ENCODE assay signal across 8 cellular contexts in the genomic region with DNA sequence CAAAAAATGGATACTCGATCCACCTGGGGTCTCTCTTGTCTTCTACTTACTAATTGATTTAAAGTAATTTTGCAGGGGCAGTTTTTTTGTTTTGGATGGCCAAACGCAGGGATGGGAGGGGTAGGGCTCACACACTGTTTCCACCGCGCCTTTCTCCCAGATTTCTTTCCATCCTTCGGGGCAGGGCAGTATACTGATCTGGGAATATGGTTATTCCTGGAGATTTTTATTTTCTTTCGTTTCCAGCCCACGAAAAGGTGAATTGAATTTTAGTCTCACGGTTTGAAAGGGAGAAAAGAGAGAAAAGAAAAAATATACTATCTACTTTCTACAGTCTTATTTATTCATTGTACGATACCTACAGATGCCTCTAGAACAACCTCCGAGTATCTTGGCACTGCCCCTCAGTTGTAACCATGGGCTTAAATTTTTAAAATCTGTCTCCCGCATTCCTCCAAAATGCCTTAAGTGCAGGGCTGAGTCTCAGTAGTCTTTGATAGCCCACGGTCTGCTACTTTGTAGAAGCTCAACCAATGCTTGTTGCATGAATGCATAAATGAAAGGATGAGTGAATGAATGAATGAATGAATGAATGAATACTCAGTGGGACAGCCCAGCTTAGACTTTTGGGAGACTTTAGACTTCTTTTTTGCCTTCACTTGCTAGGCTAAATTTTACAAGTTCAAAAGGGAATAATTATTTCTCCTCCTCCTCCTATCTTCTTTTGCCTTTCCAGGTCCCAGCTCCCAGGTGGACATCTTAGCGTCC. TPM values are rescaled to one million over a fixed set of nuclear protein-coding genes. Genes with fewer than 3 reads are reported as not detected.
A peak's percentile ranks its signal among the peaks of the same experiment; 100 is the strongest.
DNase-seq lines count a peak whose midpoint lies in the region; ATAC-seq, FAIRE-seq and TF ChIP-seq lines count a peak whose summit lies in the region.

No MANE protein-coding gene starts in this region.

- TF ChIP-seq EP300 in SK-N-SH (IDR thresholded peaks at IDR 0.05; ENCODE audit: borderline replicate concordance in 1 of 2, low read depth in 1 of 2, low read length in 1 of 2) (no peak), gastroesophageal sphincter (IDR thresholded peaks at IDR 0.05) (no peak)

- H3F3A ChIP-seq in SK-N-SH (replicated peaks; ENCODE audit: insufficient read depth) = peaks cover 24% of the 10 kb centered on the region

- H4K20me1 ChIP-seq in SK-N-SH (ENCODE audit: insufficient read depth) = no peaks in the 10 kb centered on the region

- no peaks in the 10 kb centered on the region for H3K79me2 ChIP-seq in SK-N-SH (ENCODE audit: insufficient read depth)

- 4% methylated on average over 13 of the region's 13 CpGs for WGBS in SK-N-SH (ENCODE audit: low lambda C conversion rate)
- WGBS in gastroesophageal sphincter (ENCODE audit: low coverage in 1 of 2), 2 donors = 9 to 12% methylated on average over 12 to 13 of the region's 13 CpGs
- 13 to 19% (median 15%) methylated on average over 13 of the region's 13 CpGs for WGBS in spleen, 5 donors

- H2AFZ ChIP-seq in SK-N-SH (ENCODE audit: low read depth) = peak overlapping the region; percentile 56; the same call in 1 of the 2 replicates

- TF ChIP-seq POLR2A in gastroesophageal sphincter (IDR thresholded peaks at IDR 0.05) (no peak), spleen (IDR thresholded peaks at IDR 0.05) (no peak)

- POLR2A ChIA-PET in SK-N-SH (lab: Yijun Ruan, JAX) = interaction anchor here (0.7 kb wide), 1 partner anchor 18 kb away, joined by 3 read pairs; no protein-coding TSS in a partner anchor

- H3K9me3 ChIP-seq in SK-N-SH (no peaks in the 10 kb centered on the region), gastroesophageal sphincter (no peaks in the 10 kb centered on the region), spleen (no peaks in the 10 kb centered on the region)

- CTCF ChIA-PET in SK-N-SH (lab: Yijun Ruan, JAX) = interaction anchor here (1.1 kb wide), 1 partner anchor 40 kb away, joined by 7 read pairs; no protein-coding TSS in a partner anchor

- H3K9ac ChIP-seq in SK-N-SH = peak overlapping the region; percentile 51; the same call in 1 of the 2 replicates

- no peaks in the 10 kb centered on the region for H3K36me3 ChIP-seq in SK-N-SH (replicated peaks in 1 of 2; ENCODE audit: control insufficient read depth in 1 of 2, insufficient read depth in 2 of 2, low read length in 1 of 2)
- H3K36me3 ChIP-seq in gastroesophageal sphincter = no peaks in the 10 kb centered on the region
- H3K36me3 ChIP-seq in spleen = no peaks in the 10 kb centered on the region

- H3K4me2 ChIP-seq in SK-N-SH = peak overlapping the region; percentile 89

- no peaks in the 10 kb centered on the region for H3K27me3 ChIP-seq in SK-N-SH (ENCODE audit: insufficient read depth)
- no peaks in the 10 kb centered on the region for H3K27me3 ChIP-seq in gastroesophageal sphincter
- no peaks in the 10 kb centered on the region for H3K27me3 ChIP-seq in spleen (replicated peaks in 1 of 7)

- ATAC-seq in gastroesophageal sphincter = no peak
- ATAC-seq in HG03097 (IDR thresholded peaks at IDR 0.05; ENCODE audit: low FRiP score, unreplicated experiment) = no peak
- no peak for ATAC-seq in HG03196 (IDR thresholded peaks at IDR 0.05; ENCODE audit: unreplicated experiment)

- DNase-seq in NCI-H345 treated with DMSO at 0.1 percent for 48 hours (lab: John Stamatoyannopoulos, UW; ENCODE audit: unreplicated experiment) (peak; percentile 74), NCI-H345 (lab: John Stamatoyannopoulos, UW) (no peak), SK-N-SH (peak; percentile 54), spleen (no peak), D721Med (ENCODE audit: insufficient read length, low spot score) (no peak)

- no peak for TF ChIP-seq CTCF in SK-N-SH (IDR thresholded peaks at IDR 0.05)
- TF ChIP-seq CTCF in gastroesophageal sphincter (IDR thresholded peaks at IDR 0.05) = no peak
- no peak for TF ChIP-seq CTCF in spleen (IDR thresholded peaks at IDR 0.05 in 8 of 11, conservative IDR thresholded peaks at IDR 0.05 in 3 of 11)
- TF ChIP-seq CTCF in D721Med (IDR thresholded peaks at IDR 0.05; ENCODE audit: insufficient read depth, missing control alignments) = no peak

- H3K27ac ChIP-seq in SK-N-SH (ENCODE audit: low read depth in 2 of 2, low read length in 1 of 2) = peak overlapping the region in 1 of 2 experiments; percentile 68
- H3K27ac ChIP-seq in gastroesophageal sphincter = peak overlapping the region; percentile 68 to 85 (median 83)
- H3K27ac ChIP-seq in spleen = peak overlapping the region; percentile 73 to 90 (median 88)

- no peaks in the 10 kb centered on the region for H3K9me2 ChIP-seq in SK-N-SH

- intact Hi-C loops in spleen (cut with DNase I; ENCODE audit: low total_unique reads) = no loop called here

- H3K4me1 ChIP-seq in SK-N-SH (ENCODE audit: control insufficient read depth in 1 of 2, insufficient read depth in 2 of 2, low read depth in 1 of 2, low read length in 1 of 2) (peaks cover 0 to 10% of the 10 kb centered on the region in 2 experiments; a peak in 2 of 4 replicates), gastroesophageal sphincter (peaks cover 0 to 40% (median 3%) of the 10 kb centered on the region in 3 donors), spleen (peaks cover 7 to 65% (median 38%) of the 10 kb centered on the region in 6 donors)

- H3K4me3 ChIP-seq in SK-N-SH (ENCODE audit: low read depth in 2 of 2, low read length in 1 of 2) = peak overlapping the region; percentile 83 to 89
- peak overlapping the region; percentile 58 to 62 for H3K4me3 ChIP-seq in gastroesophageal sphincter
- H3K4me3 ChIP-seq in spleen = peak overlapping the region; percentile 34 to 71 (median 52)

- no peak for TF ChIP-seq RAD21 in SK-N-SH (IDR thresholded peaks at IDR 0.05; ENCODE audit: low read length)

- FAIRE-seq in D721Med (lab: Jason Lieb, UNC) = no peak

TF ChIP-seq in SK-N-SH, 30 proteins besides CTCF, POLR2A, EP300 and RAD21:
- 0 out of 2 replicates have a peak, but pooled peaks have one; percentile 11 for TF ChIP-seq MXI1 (IDR thresholded peaks at IDR 0.05; ENCODE audit: low read depth, low read length)
- no peak for TF ChIP-seq RXRA (IDR thresholded peaks at IDR 0.05; ENCODE audit: borderline replicate concordance, low read depth)

RNA-seq across cellular contexts. Expression of a gene that starts 18.1 kb away (rescaled TPM):
- polyA plus RNA-seq in SK-N-SH (2012; rRNA removed) (43.8 and 67.4 TPM in 2 replicates), spleen (10 to 100 TPM; 45.2 to 61.7 (median 57.2) TPM)
- polyA plus RNA-seq in SK-N-SH (2012; cell fraction: cytosol; rRNA removed) = 38.7 and 46.0 TPM in 2 replicates
- polyA plus RNA-seq in SK-N-SH (2012; cell fraction: nucleus; rRNA removed) = 100 and 125 TPM in 2 replicates
- total RNA-seq in gastroesophageal sphincter (10 to 100 TPM; 36.0 to 55.1 (median 37.4) TPM), spleen (10 to 100 TPM; 61.8 to 92.0 (median 67.8) TPM)

Comparison
In these comparisons a context has a peak if more than half of its experiments do, and no peak if none do; other contexts are left out.
1. DNase-seq: peak in NCI-H345 treated with DMSO at 0.1 percent for 48 hours (single experiment) and SK-N-SH (single experiment); none in NCI-H345 (single experiment), spleen (single experiment) and D721Med (single experiment).
2. Peak in every context shown above with its lines, with median percentiles within 50 percentile points of each other: H3K4me3 ChIP-seq.